In the genomic region with DNA sequence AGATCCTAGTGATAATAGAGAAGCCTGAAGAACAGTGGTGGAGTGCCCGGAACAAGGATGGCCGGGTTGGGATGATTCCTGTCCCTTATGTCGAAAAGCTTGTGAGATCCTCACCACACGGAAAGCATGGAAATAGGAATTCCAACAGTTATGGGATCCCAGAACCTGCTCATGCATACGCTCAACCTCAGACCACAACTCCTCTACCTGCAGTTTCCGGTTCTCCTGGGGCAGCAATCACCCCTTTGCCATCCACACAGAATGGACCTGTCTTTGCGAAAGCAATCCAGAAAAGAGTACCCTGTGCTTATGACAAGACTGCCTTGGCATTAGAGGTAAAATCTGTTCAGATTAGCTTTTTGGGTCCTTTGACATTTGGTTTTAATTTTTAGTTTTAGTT, we compare ENCODE assay signal across 31 cellular contexts. TPM values are rescaled to one million over a fixed set of nuclear protein-coding genes. Genes with fewer than 3 reads are reported as not detected.
"Had no signal": no experiment of that assay in that cellular context is flagged by ENCODE, and none has a peak within 500 bp of the region (broad histone marks: within the 10 kb centered on the region; RNA-seq: fewer than 3 reads in every experiment).

No MANE protein-coding gene starts in this region.

- H2AFZ ChIP-seq: hepatocyte, parathyroid adenoma had no signal

- H3K9me3 Mint-ChIP-seq: activated CD4-positive, alpha-beta memory T cell treated with anti-CD3 and anti-CD28 coated beads, Interleukin-2, amount 10 ng/mL, durations not matched to agents 7 days and 5 days; activated CD4-positive, alpha-beta T cell treated with anti-CD3 and anti-CD28 coated beads, Interleukin-2, amount 10 ng/mL, durations not matched to agents 7 days and 5 days; activated T-cell treated with anti-CD3 and anti-CD28 coated beads, Interleukin-2, amount 50 U/mL, for 4 hours; stimulated activated memory B cell treated with anti-CD40 and anti-IgM and Interleukin-4, amounts not matched to agents 10 μg/mL and 1 μg/mL and 100 μg/mL, for 72 hours; stimulated activated naive CD8-positive, alpha-beta T cell treated with anti-CD3 and anti-CD28 coated beads, Interleukin-15, amount 100 ng/mL, for 72 hours; T-helper 1 cell treated with Interleukin-12 subunit alpha and Interleukin-12 subunit beta and Interleukin-4 antibody, amounts not matched to agents 30 μg/mL and 1 μg/mL, for 36 hours had no signal

- H3K4me3 ChIP-seq: colonic mucosa, gastrocnemius medialis, hepatocyte, left ventricle myocardium inferior, lung, psoas muscle, smooth muscle cell, upper lobe of left lung, vagina had no signal

- H3K27ac ChIP-seq: colonic mucosa, gastrocnemius medialis, hepatocyte, left ventricle myocardium inferior, parathyroid adenoma, psoas muscle, upper lobe of left lung, vagina, WERI-Rb-1 had no signal

- DNase-seq: activated CD4-positive, alpha-beta memory T cell treated with anti-CD3 and anti-CD28 coated beads, Interleukin-2, amount 10 ng/mL, durations not matched to agents 7 days and 5 days; activated CD4-positive, alpha-beta T cell treated with anti-CD3 and anti-CD28 coated beads, Interleukin-2, amount 10 ng/mL, durations not matched to agents 7 days and 5 days; activated CD4-positive, CD25-positive, alpha-beta regulatory T cell treated with anti-CD3 and anti-CD28 coated beads, Interleukin-2, amount 50 U/mL, for 72 hours; activated CD8-positive, alpha-beta memory T cell treated with anti-CD3 and anti-CD28 coated beads, Interleukin-2, amount 50 U/mL, for 48 hours; activated naive CD4-positive, alpha-beta T cell treated with Interleukin-2 at 50 U/mL for 16 hours; activated T-cell treated with anti-CD3 and anti-CD28 coated beads, Interleukin-2, amount 50 U/mL, for 4 hours; anterior cingulate cortex; cerebellar nuclear complex; colonic mucosa; effector CD8-positive, alpha-beta T cell; gastrocnemius medialis; islet precursor cell; left ventricle myocardium inferior; occipital lobe; psoas muscle; stimulated activated CD4-positive, alpha-beta T cell treated with anti-CD3 and anti-CD28 coated beads, Interleukin-1b, Interleukin-23, amount 100 ng/mL, for 48 hours; stimulated activated CD4-positive, alpha-beta T cell treated with anti-CD3 and anti-CD28 coated beads, Interleukin-4, amount 100 ng/mL, for 4 hours; stimulated activated CD8-positive, alpha-beta memory T cell treated with anti-CD3 and anti-CD28 coated beads, Interleukin-4, amount 100 ng/mL, for 48 hours; stimulated activated naive CD8-positive, alpha-beta T cell treated with anti-CD3 and anti-CD28 coated beads, Interleukin-15, amount 100 ng/mL, for 72 hours; substantia nigra; T-helper 9 cell; WERI-Rb-1 had no signal

- H3K9me3 ChIP-seq: colonic mucosa, gastrocnemius medialis, left ventricle myocardium inferior, psoas muscle, upper lobe of left lung, vagina had no signal

- H3K4me3 Mint-ChIP-seq: activated CD4-positive, alpha-beta memory T cell treated with anti-CD3 and anti-CD28 coated beads, Interleukin-2, amount 10 ng/mL, durations not matched to agents 7 days and 5 days; activated CD4-positive, alpha-beta T cell treated with anti-CD3 and anti-CD28 coated beads, Interleukin-2, amount 10 ng/mL, durations not matched to agents 7 days and 5 days; activated naive CD8-positive, alpha-beta T cell; activated T-cell treated with anti-CD3 and anti-CD28 coated beads, Interleukin-2, amount 50 U/mL, for 4 hours; stimulated activated memory B cell treated with anti-CD40 and anti-IgM and Interleukin-4, amounts not matched to agents 10 μg/mL and 1 μg/mL and 100 μg/mL, for 72 hours; stimulated activated naive CD8-positive, alpha-beta T cell treated with anti-CD3 and anti-CD28 coated beads, Interleukin-15, amount 100 ng/mL, for 72 hours; T-helper 1 cell treated with Interleukin-12 subunit alpha and Interleukin-12 subunit beta and Interleukin-4 antibody, amounts not matched to agents 30 μg/mL and 1 μg/mL, for 36 hours had no signal

- H3K27me3 ChIP-seq: colonic mucosa, gastrocnemius medialis, hepatocyte, upper lobe of left lung, vagina had no signal

- ATAC-seq: activated T-cell treated with anti-CD3 and anti-CD28 coated beads, Interleukin-2, amount 50 U/mL, for 4 hours; gastrocnemius medialis; psoas muscle; stimulated activated memory B cell treated with anti-CD40 and anti-IgM and Interleukin-4, amounts not matched to agents 10 μg/mL and 1 μg/mL and 100 μg/mL, for 72 hours; stimulated activated naive CD8-positive, alpha-beta T cell treated with anti-CD3 and anti-CD28 coated beads, Interleukin-15, amount 100 ng/mL, for 72 hours had no signal

- H3K4me2 ChIP-seq: hepatocyte, smooth muscle cell had no signal

- H3K27ac Mint-ChIP-seq: activated CD4-positive, alpha-beta memory T cell treated with anti-CD3 and anti-CD28 coated beads, Interleukin-2, amount 10 ng/mL, durations not matched to agents 7 days and 5 days; activated CD4-positive, alpha-beta T cell treated with anti-CD3 and anti-CD28 coated beads, Interleukin-2, amount 10 ng/mL, durations not matched to agents 7 days and 5 days; activated naive CD8-positive, alpha-beta T cell; stimulated activated memory B cell treated with anti-CD40 and anti-IgM and Interleukin-4, amounts not matched to agents 10 μg/mL and 1 μg/mL and 100 μg/mL, for 72 hours; T-helper 1 cell treated with Interleukin-12 subunit alpha and Interleukin-12 subunit beta and Interleukin-4 antibody, amounts not matched to agents 30 μg/mL and 1 μg/mL, for 36 hours had no signal

- H3K27me3 Mint-ChIP-seq: activated CD4-positive, alpha-beta memory T cell treated with anti-CD3 and anti-CD28 coated beads, Interleukin-2, amount 10 ng/mL, durations not matched to agents 7 days and 5 days; activated CD4-positive, alpha-beta T cell treated with anti-CD3 and anti-CD28 coated beads, Interleukin-2, amount 10 ng/mL, durations not matched to agents 7 days and 5 days; activated naive CD8-positive, alpha-beta T cell; stimulated activated memory B cell treated with anti-CD40 and anti-IgM and Interleukin-4, amounts not matched to agents 10 μg/mL and 1 μg/mL and 100 μg/mL, for 72 hours; stimulated activated naive CD8-positive, alpha-beta T cell treated with anti-CD3 and anti-CD28 coated beads, Interleukin-15, amount 100 ng/mL, for 72 hours had no signal

- H3K9ac ChIP-seq: parathyroid adenoma had no signal

RNA-seq across cellular contexts. Expression of a gene that starts 33.1 kb away (rescaled TPM):
- total RNA-seq: vagina had no signal
- polyA plus RNA-seq: smooth muscle cell had no signal
